In the genomic region with DNA sequence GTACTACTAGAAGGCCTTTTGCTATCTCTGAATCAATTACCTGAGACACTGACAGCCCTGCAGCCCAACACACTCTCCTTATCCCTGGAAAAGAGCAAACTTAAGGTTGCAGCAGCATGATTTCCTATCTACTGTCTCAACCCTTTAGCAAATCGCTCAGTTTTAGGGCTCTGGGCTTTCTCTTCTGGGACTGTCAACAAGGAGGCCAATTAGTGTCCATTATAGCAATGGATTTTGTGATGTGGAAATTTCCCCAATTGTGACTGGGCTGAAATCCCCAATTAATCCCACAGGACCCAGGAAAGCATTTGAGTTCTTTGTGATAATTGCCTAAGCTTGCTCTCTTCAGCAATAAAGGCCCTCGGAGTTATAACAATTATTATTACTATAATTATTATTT, we compare ENCODE assay signal across 25 cellular contexts.
DNase-seq lines count a peak whose midpoint lies in the region; ATAC-seq and TF ChIP-seq lines count a peak whose summit lies in the region.
"Had no signal": no experiment of that assay in that cellular context is flagged by ENCODE, and none has a peak within 500 bp of the region (broad histone marks: within the 10 kb centered on the region; RNA-seq: fewer than 3 reads in every experiment).

No MANE protein-coding gene starts in this region.

- TF ChIP-seq CTCF in SK-N-SH (IDR thresholded peaks at IDR 0.05) (no peak), glutamatergic neuron (IDR thresholded peaks at IDR 0.05; ENCODE audit: partially characterized antibody, unreplicated experiment) (no peak)

- H3K27ac Mint-ChIP-seq in glutamatergic neuron (ENCODE audit: unreplicated experiment): peak overlapping the region; percentile 82
- H3K27ac Mint-ChIP-seq: GM23338, H9 had no signal

- no peaks in the 10 kb centered on the region for H3K9me3 ChIP-seq in SK-N-SH
- H3K9me3 ChIP-seq: BLaER1 had no signal

- H4K20me1 ChIP-seq in SK-N-SH (ENCODE audit: insufficient read depth): no peaks in the 10 kb centered on the region
- H4K20me1 ChIP-seq: BLaER1 had no signal

- H3K4me2 ChIP-seq in SK-N-SH: no peak overlapping the region
- H3K4me2 ChIP-seq: BLaER1, GM23338, KMS-11 had no signal

- POLR2A ChIA-PET in SK-N-SH (lab: Yijun Ruan, JAX): no interaction called here

- DNase-seq in SK-N-SH (no peak), glutamatergic neuron (no peak), retina (peak; percentile 62), DMS53 treated with DMSO at 0.1 percent for 48 hours (lab: John Stamatoyannopoulos, UW; ENCODE audit: unreplicated experiment) (no peak), DMS153 (lab: John Stamatoyannopoulos, UW) (no peak)
- no peak for DNase-seq in activated CD4-positive, alpha-beta T cell treated with anti-CD3 and anti-CD28 coated beads, Interleukin-2, amount 50 U/mL, for 4 hours
- DNase-seq: CD4-positive, CD25-positive, alpha-beta regulatory T cell; DMS79; EL; GDM1; H9; IMR-90; MM.1S; NCI-H1436 treated with DMSO at 0.1 percent for 48 hours; NCI-H1930; NCI-H2107; NCI-H526 treated with DMSO at 0.1 percent for 48 hours; RPMI8226; SHP77; SW 1271 had no signal

- H3K27me3 Mint-ChIP-seq in glutamatergic neuron (ENCODE audit: unreplicated experiment): peaks cover 7% of the 10 kb centered on the region
- H3K27me3 Mint-ChIP-seq: CD4-positive, CD25-positive, alpha-beta regulatory T cell had no signal

- H3K36me3 Mint-ChIP-seq in glutamatergic neuron (ENCODE audit: unreplicated experiment): peaks cover 4% of the 10 kb centered on the region
- H3K36me3 Mint-ChIP-seq: CD4-positive, CD25-positive, alpha-beta regulatory T cell had no signal

- no peak overlapping the region for H3K9ac ChIP-seq in SK-N-SH
- H3K9ac ChIP-seq: BLaER1, KMS-11 had no signal

- H3K27me3 ChIP-seq in SK-N-SH (ENCODE audit: insufficient read depth): no peaks in the 10 kb centered on the region
- H3K27me3 ChIP-seq: BLaER1 had no signal

- no peaks in the 10 kb centered on the region for H3F3A ChIP-seq in SK-N-SH (replicated peaks; ENCODE audit: insufficient read depth)

- no peaks in the 10 kb centered on the region for H3K79me2 ChIP-seq in SK-N-SH (ENCODE audit: insufficient read depth)

- CTCF ChIA-PET in SK-N-SH (lab: Yijun Ruan, JAX): interaction anchor here (1.0 to 1.1 kb wide), 2 partner anchors 22 to 50 kb away, joined by 3 read pairs; no protein-coding TSS in a partner anchor

- no peak for TF ChIP-seq RAD21 in SK-N-SH (IDR thresholded peaks at IDR 0.05; ENCODE audit: low read length)

- WGBS in SK-N-SH (ENCODE audit: low lambda C conversion rate): 43% methylated on average over 2 of the region's 2 CpGs

- H3K4me3 ChIP-seq in SK-N-SH (ENCODE audit: low read depth in 2 of 2, low read length in 1 of 2): no peak overlapping the region
- H3K4me3 ChIP-seq: BLaER1, GM12878, GM23338 had no signal

- H3K4me1 ChIP-seq in SK-N-SH (ENCODE audit: control insufficient read depth in 1 of 2, insufficient read depth in 2 of 2, low read depth in 1 of 2, low read length in 1 of 2): peaks cover 0 to 11% of the 10 kb centered on the region in 2 experiments; a peak in 1 of 4 replicates
- H3K4me1 ChIP-seq: BLaER1 had no signal

- no peak overlapping the region for H3K27ac ChIP-seq in SK-N-SH (ENCODE audit: low read depth in 2 of 2, low read length in 1 of 2)
- H3K27ac ChIP-seq: BLaER1, KMS-11 had no signal

- H3K9me3 Mint-ChIP-seq in glutamatergic neuron (ENCODE audit: unreplicated experiment): peaks cover 8% of the 10 kb centered on the region
- H3K9me3 Mint-ChIP-seq: GM23338 had no signal

- ATAC-seq in SK-N-SH treated with all-trans-retinoic acid at 6 μM for 48 hours: no peak
- ATAC-seq: GM12878, GM23338 had no signal

- H3K4me1 Mint-ChIP-seq in glutamatergic neuron (ENCODE audit: low read depth, unreplicated experiment): peaks cover 41% of the 10 kb centered on the region
- H3K4me1 Mint-ChIP-seq: CD4-positive, CD25-positive, alpha-beta regulatory T cell had no signal

- no peak for TF ChIP-seq EP300 in SK-N-SH (IDR thresholded peaks at IDR 0.05; ENCODE audit: borderline replicate concordance in 1 of 2, low read depth in 1 of 2, low read length in 1 of 2)

- H3K4me3 Mint-ChIP-seq in glutamatergic neuron (ENCODE audit: unreplicated experiment): peak overlapping the region; percentile 59
- H3K4me3 Mint-ChIP-seq: CD4-positive, CD25-positive, alpha-beta regulatory T cell; GM23338; H9 had no signal

- no peaks in the 10 kb centered on the region for H3K36me3 ChIP-seq in SK-N-SH (replicated peaks in 1 of 2; ENCODE audit: control insufficient read depth in 1 of 2, insufficient read depth in 2 of 2, low read length in 1 of 2)
- H3K36me3 ChIP-seq: BLaER1 had no signal

- H3K9me2 ChIP-seq in SK-N-SH: no peaks in the 10 kb centered on the region

- H2AFZ ChIP-seq in SK-N-SH (ENCODE audit: low read depth): no peak overlapping the region
- H2AFZ ChIP-seq: GM23338 had no signal

TF ChIP-seq in SK-N-SH treated with all-trans-retinoic acid at 6 μM for 48 hours, 23 proteins besides CTCF, POLR2A, EP300 and RAD21:
- TF ChIP-seq ZC3H10 (CRISPR knock-in tag; IDR thresholded peaks at IDR 0.05): no peak
- TF ChIP-seq SNAI2 (CRISPR knock-in tag; IDR thresholded peaks at IDR 0.05): no peak
- peak; percentile 58 for TF ChIP-seq ISL1 (CRISPR knock-in tag; IDR thresholded peaks at IDR 0.05)
- no peak for TF ChIP-seq ZFP30 (CRISPR knock-in tag; IDR thresholded peaks at IDR 0.05)
- no peak for TF ChIP-seq ZNF70 (CRISPR knock-in tag; IDR thresholded peaks at IDR 0.05)
- no peak for TF ChIP-seq TOX (CRISPR knock-in tag; IDR thresholded peaks at IDR 0.05; ENCODE audit: borderline replicate concordance)

TF ChIP-seq in SK-N-SH, 30 proteins besides CTCF, POLR2A, EP300 and RAD21:
- TF ChIP-seq, protein P1, sequence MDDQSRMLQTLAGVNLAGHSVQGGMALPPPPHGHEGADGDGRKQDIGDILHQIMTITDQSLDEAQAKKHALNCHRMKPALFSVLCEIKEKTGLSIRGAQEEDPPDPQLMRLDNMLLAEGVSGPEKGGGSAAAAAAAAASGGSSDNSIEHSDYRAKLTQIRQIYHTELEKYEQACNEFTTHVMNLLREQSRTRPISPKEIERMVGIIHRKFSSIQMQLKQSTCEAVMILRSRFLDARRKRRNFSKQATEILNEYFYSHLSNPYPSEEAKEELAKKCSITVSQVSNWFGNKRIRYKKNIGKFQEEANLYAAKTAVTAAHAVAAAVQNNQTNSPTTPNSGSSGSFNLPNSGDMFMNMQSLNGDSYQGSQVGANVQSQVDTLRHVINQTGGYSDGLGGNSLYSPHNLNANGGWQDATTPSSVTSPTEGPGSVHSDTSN (IDR thresholded peaks at IDR 0.05): no peak
- TF ChIP-seq USF2 (IDR thresholded peaks at IDR 0.05; ENCODE audit: borderline replicate concordance, low read depth, low read length) (no peak), NRF1 (IDR thresholded peaks at IDR 0.05; ENCODE audit: low read depth, low read length) (no peak)
